ENCODE assay signal across 35 cellular contexts in the genomic region with DNA sequence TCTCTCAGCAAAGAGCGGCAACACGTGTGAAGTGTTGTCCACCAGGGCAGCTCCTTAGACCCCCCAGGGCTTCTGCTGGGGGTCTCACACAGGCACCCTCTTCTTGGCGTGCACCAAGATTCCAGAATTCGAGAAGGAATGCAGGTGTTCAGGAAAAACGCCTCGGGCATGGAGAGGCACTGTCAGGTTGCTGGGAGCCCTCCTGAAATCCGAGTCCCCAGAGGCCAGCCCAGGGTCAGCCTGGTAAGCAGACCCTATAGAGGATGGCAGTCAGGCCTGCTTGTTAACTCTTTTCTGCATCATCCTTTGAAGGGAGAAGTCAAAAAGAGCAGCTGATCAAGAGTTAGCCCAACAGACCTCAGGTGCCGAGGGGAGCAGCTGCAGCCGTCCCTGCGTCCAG.
"Had no signal": no experiment of that assay in that cellular context is flagged by ENCODE, and none has a peak within 500 bp of the region (broad histone marks: within the 10 kb centered on the region; RNA-seq: fewer than 3 reads in every experiment).

No MANE protein-coding gene starts in this region.

- H3K9me3 ChIP-seq: adrenal gland, body of pancreas had no signal

- H3K4me1 Mint-ChIP-seq: activated CD4-positive, alpha-beta T cell treated with anti-CD3 and anti-CD28 coated beads, Interleukin-2, amount 10 ng/mL, durations not matched to agents 24 days and 14 days; activated naive CD4-positive, alpha-beta T cell treated with anti-CD3 and anti-CD28 coated beads, Interleukin-2, amount 10 ng/mL, durations not matched to agents 7 days and 5 days; activated naive CD4-positive, alpha-beta T cell treated with anti-CD3 and anti-CD28 coated beads, Interleukin-2, amount 50 U/mL, for 24 hours; activated naive CD8-positive, alpha-beta T cell treated with anti-CD3 and anti-CD28 coated beads for 36 hours; activated T-helper 17 cell treated with anti-CD3 and anti-CD28 coated beads, Interleukin-2, amount 50 U/mL, for 72 hours had no signal

- H3K4me3 Mint-ChIP-seq: activated B cell treated with CpG ODN at 0.5 μM for 24 hours; activated CD4-positive, alpha-beta memory T cell treated with anti-CD3 and anti-CD28 coated beads for 36 hours; activated CD4-positive, alpha-beta T cell treated with anti-CD3 and anti-CD28 coated beads, Interleukin-2, amount 10 ng/mL, durations not matched to agents 24 days and 14 days; activated CD8-positive, alpha-beta T cell treated with anti-CD3 and anti-CD28 coated beads for 36 hours; activated naive CD4-positive, alpha-beta T cell treated with anti-CD3 and anti-CD28 coated beads, Interleukin-2, amount 10 ng/mL, durations not matched to agents 7 days and 5 days; activated naive CD4-positive, alpha-beta T cell treated with anti-CD3 and anti-CD28 coated beads, Interleukin-2, amount 50 U/mL, for 24 hours; activated naive CD8-positive, alpha-beta T cell treated with anti-CD3 and anti-CD28 coated beads for 36 hours; activated T-cell treated with anti-CD3 and anti-CD28 coated beads, Interleukin-2, amount 50 U/mL, for 4 hours; activated T-cell treated with anti-CD3 and anti-CD28 coated beads, Interleukin-2, amount 50 U/mL, for 72 hours; activated T-helper 1 cell treated with anti-CD3 and anti-CD28 coated beads, Interleukin-12 subunit alpha, Interleukin-12 subunit beta, Interleukin-2, Interleukin-4 antibody, amounts not matched to agents 30 ng/mL and 10 ng/mL and 1 ng/mL, durations not matched to agents 14 hours and 24 hours and 36 hours; activated T-helper 17 cell treated with anti-CD3 and anti-CD28 coated beads, Interleukin-2, amount 50 U/mL, for 72 hours; T-helper 1 cell treated with Interleukin-12 subunit alpha and Interleukin-12 subunit beta and Interleukin-4 antibody, amounts not matched to agents 30 μg/mL and 1 μg/mL, for 36 hours; T-helper 2 cell treated with Interferon-gamma antibody and Interleukin-4, amounts not matched to agents 5 μg/mL and 100 μg/mL, for 36 hours had no signal

- H3K36me3 ChIP-seq: adrenal gland, brain microvascular endothelial cell, breast epithelium had no signal

- H3K4me1 ChIP-seq: body of pancreas had no signal

- H3K27ac Mint-ChIP-seq: activated B cell treated with CpG ODN at 0.5 μM for 24 hours; activated CD4-positive, alpha-beta memory T cell treated with anti-CD3 and anti-CD28 coated beads for 36 hours; activated CD4-positive, alpha-beta T cell treated with anti-CD3 and anti-CD28 coated beads, Interleukin-2, amount 10 ng/mL, durations not matched to agents 24 days and 14 days; activated CD8-positive, alpha-beta T cell treated with anti-CD3 and anti-CD28 coated beads for 36 hours; activated naive CD4-positive, alpha-beta T cell treated with anti-CD3 and anti-CD28 coated beads, Interleukin-2, amount 10 ng/mL, durations not matched to agents 7 days and 5 days; activated naive CD4-positive, alpha-beta T cell treated with anti-CD3 and anti-CD28 coated beads, Interleukin-2, amount 50 U/mL, for 24 hours; activated naive CD8-positive, alpha-beta T cell treated with anti-CD3 and anti-CD28 coated beads for 36 hours; activated T-cell treated with anti-CD3 and anti-CD28 coated beads, Interleukin-2, amount 50 U/mL, for 72 hours; activated T-helper 1 cell treated with anti-CD3 and anti-CD28 coated beads, Interleukin-12 subunit alpha, Interleukin-12 subunit beta, Interleukin-2, Interleukin-4 antibody, amounts not matched to agents 30 ng/mL and 10 ng/mL and 1 ng/mL, durations not matched to agents 14 hours and 24 hours and 36 hours; activated T-helper 17 cell treated with anti-CD3 and anti-CD28 coated beads, Interleukin-2, amount 50 U/mL, for 72 hours; T-helper 1 cell treated with Interleukin-12 subunit alpha and Interleukin-12 subunit beta and Interleukin-4 antibody, amounts not matched to agents 30 μg/mL and 1 μg/mL, for 36 hours; T-helper 2 cell treated with Interferon-gamma antibody and Interleukin-4, amounts not matched to agents 5 μg/mL and 100 μg/mL, for 36 hours had no signal

- DNase-seq: activated B cell treated with CpG ODN at 0.5 μM for 24 hours; activated CD4-positive, alpha-beta memory T cell treated with anti-CD3 and anti-CD28 coated beads for 36 hours; activated CD4-positive, alpha-beta T cell treated with anti-CD3 and anti-CD28 coated beads for 4 hours; activated CD4-positive, alpha-beta T cell treated with anti-CD3 and anti-CD28 coated beads, Interleukin-2, amount 10 ng/mL, durations not matched to agents 24 days and 14 days; activated CD4-positive, alpha-beta T cell treated with anti-CD3 and anti-CD28 coated beads, Interleukin-2, amount 50 U/mL, for 1 hour; activated CD4-positive, alpha-beta T cell treated with anti-CD3 and anti-CD28 coated beads, Interleukin-2, amount 50 U/mL, for 4 hours; activated CD4-positive, CD25-positive, alpha-beta regulatory T cell treated with anti-CD3 and anti-CD28 coated beads, Interleukin-2, amount 50 U/mL, for 72 hours; activated CD8-positive, alpha-beta memory T cell treated with anti-CD3 and anti-CD28 coated beads, Interleukin-2, amount 50 U/mL, for 4 hours; activated CD8-positive, alpha-beta T cell treated with anti-CD3 and anti-CD28 coated beads for 36 hours; activated effector memory CD4-positive, alpha-beta T cell treated with anti-CD3 and anti-CD28 coated beads, Interleukin-2, amount 50 U/mL, for 16 hours; activated gamma-delta T cell treated with Interleukin-2 at 50 U/mL for 16 hours; activated naive CD4-positive, alpha-beta T cell; activated naive CD4-positive, alpha-beta T cell treated with anti-CD3 and anti-CD28 coated beads, Interleukin-2, amount 10 ng/mL, durations not matched to agents 7 days and 5 days; activated naive CD8-positive, alpha-beta T cell treated with anti-CD3 and anti-CD28 coated beads for 36 hours; activated T-cell treated with anti-CD3 and anti-CD28 coated beads for 4 hours; activated T-cell treated with anti-CD3 and anti-CD28 coated beads, Interleukin-2, amount 50 U/mL, for 1 hour; activated T-cell treated with anti-CD3 and anti-CD28 coated beads, Interleukin-2, amount 50 U/mL, for 4 hours; activated T-cell treated with anti-CD3 and anti-CD28 coated beads, Interleukin-2, amount 50 U/mL, for 72 hours; adrenal gland; amniotic stem cell; aorta; body of pancreas; brain microvascular endothelial cell; central memory CD4-positive, alpha-beta T cell; SW 1271; T-helper 1 cell; T-helper 2 cell; T-helper 9 cell had no signal

- H3K27me3 ChIP-seq: adrenal gland, body of pancreas, brain microvascular endothelial cell had no signal

- H3K9me3 Mint-ChIP-seq: activated B cell treated with CpG ODN at 0.5 μM for 24 hours; activated CD4-positive, alpha-beta T cell treated with anti-CD3 and anti-CD28 coated beads, Interleukin-2, amount 10 ng/mL, durations not matched to agents 24 days and 14 days; activated CD8-positive, alpha-beta T cell treated with anti-CD3 and anti-CD28 coated beads for 36 hours; activated naive CD4-positive, alpha-beta T cell treated with anti-CD3 and anti-CD28 coated beads, Interleukin-2, amount 10 ng/mL, durations not matched to agents 7 days and 5 days; activated naive CD4-positive, alpha-beta T cell treated with anti-CD3 and anti-CD28 coated beads, Interleukin-2, amount 50 U/mL, for 24 hours; activated naive CD8-positive, alpha-beta T cell treated with anti-CD3 and anti-CD28 coated beads for 36 hours; activated T-cell treated with anti-CD3 and anti-CD28 coated beads, Interleukin-2, amount 50 U/mL, for 4 hours; activated T-cell treated with anti-CD3 and anti-CD28 coated beads, Interleukin-2, amount 50 U/mL, for 72 hours; activated T-helper 1 cell treated with anti-CD3 and anti-CD28 coated beads, Interleukin-12 subunit alpha, Interleukin-12 subunit beta, Interleukin-2, Interleukin-4 antibody, amounts not matched to agents 30 ng/mL and 10 ng/mL and 1 ng/mL, durations not matched to agents 14 hours and 24 hours and 36 hours; activated T-helper 17 cell treated with anti-CD3 and anti-CD28 coated beads, Interleukin-2, amount 50 U/mL, for 72 hours; T-helper 1 cell treated with Interleukin-12 subunit alpha and Interleukin-12 subunit beta and Interleukin-4 antibody, amounts not matched to agents 30 μg/mL and 1 μg/mL, for 36 hours; T-helper 2 cell treated with Interferon-gamma antibody and Interleukin-4, amounts not matched to agents 5 μg/mL and 100 μg/mL, for 36 hours had no signal

- H3K27ac ChIP-seq: adrenal gland, body of pancreas, brain microvascular endothelial cell, breast epithelium, VCaP had no signal

- H3K27me3 Mint-ChIP-seq: activated naive CD8-positive, alpha-beta T cell treated with anti-CD3 and anti-CD28 coated beads for 36 hours had no signal

- H3K36me3 Mint-ChIP-seq: activated CD4-positive, alpha-beta memory T cell treated with anti-CD3 and anti-CD28 coated beads for 36 hours; activated naive CD4-positive, alpha-beta T cell treated with anti-CD3 and anti-CD28 coated beads, Interleukin-2, amount 10 ng/mL, durations not matched to agents 7 days and 5 days; activated naive CD4-positive, alpha-beta T cell treated with anti-CD3 and anti-CD28 coated beads, Interleukin-2, amount 50 U/mL, for 24 hours; activated naive CD8-positive, alpha-beta T cell treated with anti-CD3 and anti-CD28 coated beads for 36 hours had no signal

- H3K4me3 ChIP-seq: adrenal gland, body of pancreas, breast epithelium had no signal

- ATAC-seq: activated CD8-positive, alpha-beta T cell treated with anti-CD3 and anti-CD28 coated beads for 36 hours; activated T-cell treated with anti-CD3 and anti-CD28 coated beads, Interleukin-2, amount 50 U/mL, for 4 hours; activated T-cell treated with anti-CD3 and anti-CD28 coated beads, Interleukin-2, amount 50 U/mL, for 72 hours; activated T-helper 17 cell treated with anti-CD3 and anti-CD28 coated beads, Interleukin-2, amount 50 U/mL, for 72 hours; body of pancreas had no signal
